ENCODE assay signal across 2 cellular contexts in the genomic region with DNA sequence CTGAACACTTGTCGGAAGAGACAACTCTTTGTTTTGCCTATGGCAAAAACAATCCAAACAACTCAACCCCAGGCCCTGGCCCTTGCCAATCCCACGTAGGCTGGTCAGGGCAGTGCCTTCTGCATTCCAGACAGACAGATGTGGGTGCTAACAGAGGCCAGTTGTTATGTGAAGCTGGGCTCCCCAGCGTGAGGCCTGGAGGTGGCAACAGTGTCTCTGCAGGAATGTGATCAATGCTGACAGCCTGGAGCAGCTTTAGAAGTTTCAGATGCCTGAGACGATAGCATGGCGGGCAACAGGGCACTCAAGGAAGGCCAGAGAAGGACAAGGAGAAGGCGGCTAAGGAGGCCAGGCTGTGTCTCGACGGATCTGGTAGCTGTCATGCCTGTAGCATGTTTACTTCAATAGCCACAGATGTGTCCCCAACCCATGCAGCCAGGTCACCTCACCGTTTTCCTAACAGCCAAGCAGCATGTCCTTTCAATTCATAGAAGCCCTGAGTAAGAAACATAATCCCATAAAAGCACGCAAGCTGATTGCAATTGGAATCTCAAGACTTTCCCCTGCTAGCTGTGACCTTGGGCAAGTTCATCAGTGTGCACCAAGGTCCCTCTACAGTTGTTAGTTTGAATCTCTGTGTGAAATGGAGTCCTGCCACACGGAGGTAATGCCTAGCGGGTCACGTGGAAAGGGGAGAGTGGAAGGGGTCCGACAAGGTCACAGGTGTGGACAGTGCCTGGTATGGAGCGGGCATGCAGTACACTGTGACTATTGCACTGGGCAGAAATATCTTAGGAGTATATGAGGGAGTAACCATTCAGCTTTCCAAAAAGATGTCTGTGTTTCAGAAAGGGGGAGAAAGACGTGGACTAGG.
A peak's percentile ranks its signal among the peaks of the same experiment; 100 is the strongest.
TF ChIP-seq lines count a peak whose summit lies in the region.

No MANE protein-coding gene starts in this region.

TF ChIP-seq in HEK293, 187 proteins besides CTCF, POLR2A, EP300 and RAD21:
- TF ChIP-seq ZNF157 (tag by site-specific recombination; IDR thresholded peaks at IDR 0.05) (peak; percentile 84), ZNF24 (tag by site-specific recombination; IDR thresholded peaks at IDR 0.05) (no peak)

TF ChIP-seq in GM12878, 131 proteins besides CTCF, POLR2A, EP300 and RAD21:
- TF ChIP-seq, protein P1, sequence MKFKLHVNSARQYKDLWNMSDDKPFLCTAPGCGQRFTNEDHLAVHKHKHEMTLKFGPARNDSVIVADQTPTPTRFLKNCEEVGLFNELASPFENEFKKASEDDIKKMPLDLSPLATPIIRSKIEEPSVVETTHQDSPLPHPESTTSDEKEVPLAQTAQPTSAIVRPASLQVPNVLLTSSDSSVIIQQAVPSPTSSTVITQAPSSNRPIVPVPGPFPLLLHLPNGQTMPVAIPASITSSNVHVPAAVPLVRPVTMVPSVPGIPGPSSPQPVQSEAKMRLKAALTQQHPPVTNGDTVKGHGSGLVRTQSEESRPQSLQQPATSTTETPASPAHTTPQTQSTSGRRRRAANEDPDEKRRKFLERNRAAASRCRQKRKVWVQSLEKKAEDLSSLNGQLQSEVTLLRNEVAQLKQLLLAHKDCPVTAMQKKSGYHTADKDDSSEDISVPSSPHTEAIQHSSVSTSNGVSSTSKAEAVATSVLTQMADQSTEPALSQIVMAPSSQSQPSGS (IDR thresholded peaks at IDR 0.05; ENCODE audit: low read length) = no peak
- no peak for TF ChIP-seq SMAD1 (IDR thresholded peaks at IDR 0.05; ENCODE audit: low read depth, partially characterized antibody)
- no peak for TF ChIP-seq EED (IDR thresholded peaks at IDR 0.05; ENCODE audit: low read depth)
- TF ChIP-seq CHD4 (IDR thresholded peaks at IDR 0.05) = no peak
- TF ChIP-seq CHD2 (IDR thresholded peaks at IDR 0.05; ENCODE audit: borderline replicate concordance, low read depth, low read length) = no peak
- TF ChIP-seq, protein P2, sequence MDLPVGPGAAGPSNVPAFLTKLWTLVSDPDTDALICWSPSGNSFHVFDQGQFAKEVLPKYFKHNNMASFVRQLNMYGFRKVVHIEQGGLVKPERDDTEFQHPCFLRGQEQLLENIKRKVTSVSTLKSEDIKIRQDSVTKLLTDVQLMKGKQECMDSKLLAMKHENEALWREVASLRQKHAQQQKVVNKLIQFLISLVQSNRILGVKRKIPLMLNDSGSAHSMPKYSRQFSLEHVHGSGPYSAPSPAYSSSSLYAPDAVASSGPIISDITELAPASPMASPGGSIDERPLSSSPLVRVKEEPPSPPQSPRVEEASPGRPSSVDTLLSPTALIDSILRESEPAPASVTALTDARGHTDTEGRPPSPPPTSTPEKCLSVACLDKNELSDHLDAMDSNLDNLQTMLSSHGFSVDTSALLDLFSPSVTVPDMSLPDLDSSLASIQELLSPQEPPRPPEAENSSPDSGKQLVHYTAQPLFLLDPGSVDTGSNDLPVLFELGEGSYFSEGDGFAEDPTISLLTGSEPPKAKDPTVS (IDR thresholded peaks at IDR 0.05; ENCODE audit: low read depth, low read length) = no peak
- TF ChIP-seq, protein P3, sequence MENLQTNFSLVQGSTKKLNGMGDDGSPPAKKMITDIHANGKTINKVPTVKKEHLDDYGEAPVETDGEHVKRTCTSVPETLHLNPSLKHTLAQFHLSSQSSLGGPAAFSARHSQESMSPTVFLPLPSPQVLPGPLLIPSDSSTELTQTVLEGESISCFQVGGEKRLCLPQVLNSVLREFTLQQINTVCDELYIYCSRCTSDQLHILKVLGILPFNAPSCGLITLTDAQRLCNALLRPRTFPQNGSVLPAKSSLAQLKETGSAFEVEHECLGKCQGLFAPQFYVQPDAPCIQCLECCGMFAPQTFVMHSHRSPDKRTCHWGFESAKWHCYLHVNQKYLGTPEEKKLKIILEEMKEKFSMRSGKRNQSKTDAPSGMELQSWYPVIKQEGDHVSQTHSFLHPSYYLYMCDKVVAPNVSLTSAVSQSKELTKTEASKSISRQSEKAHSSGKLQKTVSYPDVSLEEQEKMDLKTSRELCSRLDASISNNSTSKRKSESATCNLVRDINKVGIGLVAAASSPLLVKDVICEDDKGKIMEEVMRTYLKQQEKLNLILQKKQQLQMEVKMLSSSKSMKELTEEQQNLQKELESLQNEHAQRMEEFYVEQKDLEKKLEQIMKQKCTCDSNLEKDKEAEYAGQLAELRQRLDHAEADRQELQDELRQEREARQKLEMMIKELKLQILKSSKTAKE (IDR thresholded peaks at IDR 0.05; ENCODE audit: low read depth, poor library complexity, severe bottlenecking) = no peak
- no peak for TF ChIP-seq MXI1 (IDR thresholded peaks at IDR 0.05; ENCODE audit: low read depth, low read length)
- no peak for TF ChIP-seq SMARCA5 (IDR thresholded peaks at IDR 0.05)
